In the genomic region with DNA sequence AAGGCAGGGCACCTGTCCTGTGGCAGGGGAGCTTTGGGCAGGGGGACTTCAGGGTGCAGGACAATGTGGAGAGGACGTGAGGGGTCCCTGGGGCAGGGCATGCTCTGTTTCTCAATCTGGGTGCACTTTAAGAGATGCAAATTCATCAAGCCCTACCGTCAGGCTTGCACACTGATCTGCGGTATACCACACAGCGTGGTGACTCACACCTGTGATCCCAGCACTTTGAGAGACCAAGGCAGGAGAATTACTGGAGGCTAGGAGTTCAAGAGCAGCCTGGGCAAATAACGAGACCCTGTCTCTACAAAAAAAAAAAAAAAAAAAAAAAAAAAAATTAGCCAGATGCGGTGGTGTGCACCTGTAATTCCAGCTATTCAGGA, we compare ENCODE assay signal across 24 cellular contexts. TPM values are rescaled to one million over a fixed set of nuclear protein-coding genes. Genes with fewer than 3 reads are reported as not detected.
A peak's percentile ranks its signal among the peaks of the same experiment; 100 is the strongest.
DNase-seq lines count a peak whose midpoint lies in the region; ATAC-seq, FAIRE-seq and TF ChIP-seq lines count a peak whose summit lies in the region.
"Had no signal": no experiment of that assay in that cellular context is flagged by ENCODE, and none has a peak within 500 bp of the region (broad histone marks: within the 10 kb centered on the region; RNA-seq: fewer than 3 reads in every experiment).

No MANE protein-coding gene starts in this region.

- H3K4me2 ChIP-seq in hepatocyte, result no peak overlapping the region

- H3K9me3 Mint-ChIP-seq in activated naive CD4-positive, alpha-beta T cell treated with anti-CD3 and anti-CD28 coated beads, Interleukin-2, amount 10 ng/mL, durations not matched to agents 7 days and 5 days, result peaks cover 22% of the 10 kb centered on the region
- H3K9me3 Mint-ChIP-seq in activated naive CD4-positive, alpha-beta T cell treated with anti-CD3 and anti-CD28 coated beads for 36 hours, result peaks cover 14% of the 10 kb centered on the region
- H3K9me3 Mint-ChIP-seq in activated T-helper 17 cell treated with anti-CD3 and anti-CD28 coated beads, Interleukin-2, amount 50 U/mL, for 72 hours, result no peaks in the 10 kb centered on the region

- no peak for FAIRE-seq in RCC 7860 (lab: Jason Lieb, UNC)
- FAIRE-seq: A204.1, H54 had no signal

- peaks cover 6% of the 10 kb centered on the region for H3K4me1 Mint-ChIP-seq in activated naive CD4-positive, alpha-beta T cell treated with anti-CD3 and anti-CD28 coated beads, Interleukin-2, amount 10 ng/mL, durations not matched to agents 7 days and 5 days
- H3K4me1 Mint-ChIP-seq in activated naive CD4-positive, alpha-beta T cell treated with anti-CD3 and anti-CD28 coated beads for 36 hours (ENCODE audit: low read depth), result peaks cover 21% of the 10 kb centered on the region
- peaks cover 19% of the 10 kb centered on the region for H3K4me1 Mint-ChIP-seq in activated T-helper 17 cell treated with anti-CD3 and anti-CD28 coated beads, Interleukin-2, amount 50 U/mL, for 72 hours
- H3K4me1 Mint-ChIP-seq: B cell, CD14-positive monocyte, IgD-negative memory B cell had no signal

- CTCF ChIA-PET in activated naive CD4-positive, alpha-beta T cell treated with anti-CD3 and anti-CD28 coated beads, Interleukin-2, amount 10 ng/mL, durations not matched to agents 7 days and 5 days (lab: Charles Lee), result no interaction called here
- CTCF ChIA-PET in activated naive CD4-positive, alpha-beta T cell treated with anti-CD3 and anti-CD28 coated beads for 36 hours (lab: Charles Lee), result interaction anchor here (0.9 kb wide), 1 partner anchor 9 kb away, joined by 3 read pairs; no protein-coding TSS in a partner anchor

- TF ChIP-seq CTCF in hepatocyte (IDR thresholded peaks at IDR 0.05; ENCODE audit: poor library complexity), result no peak

- ATAC-seq in activated T-helper 17 cell treated with anti-CD3 and anti-CD28 coated beads, Interleukin-2, amount 50 U/mL, for 72 hours (replicated peaks), result no peak

- H3K79me2 ChIP-seq in hepatocyte, result no peaks in the 10 kb centered on the region

- H3K27me3 Mint-ChIP-seq in activated naive CD4-positive, alpha-beta T cell treated with anti-CD3 and anti-CD28 coated beads, Interleukin-2, amount 10 ng/mL, durations not matched to agents 7 days and 5 days, result peaks cover 48% of the 10 kb centered on the region
- peaks cover 9% of the 10 kb centered on the region for H3K27me3 Mint-ChIP-seq in activated naive CD4-positive, alpha-beta T cell treated with anti-CD3 and anti-CD28 coated beads for 36 hours (ENCODE audit: low read depth)
- H3K27me3 Mint-ChIP-seq in activated T-helper 17 cell treated with anti-CD3 and anti-CD28 coated beads, Interleukin-2, amount 50 U/mL, for 72 hours, result peaks cover 3% of the 10 kb centered on the region

- no peak for DNase-seq in activated naive CD4-positive, alpha-beta T cell treated with anti-CD3 and anti-CD28 coated beads, Interleukin-2, amount 10 ng/mL, durations not matched to agents 7 days and 5 days
- no peak for DNase-seq in activated naive CD4-positive, alpha-beta T cell treated with anti-CD3 and anti-CD28 coated beads for 36 hours
- DNase-seq in HT1080 (ENCODE audit: low read depth) (peak; percentile 69), RCC 7860 (ENCODE audit: low spot score) (peak; percentile 38), islet precursor cell (peak; percentile 45), HuH-7 (ENCODE audit: low spot score) (no peak), hepatocyte (ENCODE audit: low spot score) (no peak)
- DNase-seq: GF-D8, Karpas-422, MG63, NCI-H1092 treated with DMSO at 0.1 percent for 48 hours, NCI-H146, NCI-H2029, NCI-H2171, NCI-H345, NCI-H524 treated with DMSO at 0.1 percent for 48 hours, NCI-H82 had no signal

- H3K4me3 Mint-ChIP-seq in activated naive CD4-positive, alpha-beta T cell treated with anti-CD3 and anti-CD28 coated beads, Interleukin-2, amount 10 ng/mL, durations not matched to agents 7 days and 5 days, result no peak overlapping the region
- H3K4me3 Mint-ChIP-seq in activated naive CD4-positive, alpha-beta T cell treated with anti-CD3 and anti-CD28 coated beads for 36 hours, result no peak overlapping the region
- no peak overlapping the region for H3K4me3 Mint-ChIP-seq in activated T-helper 17 cell treated with anti-CD3 and anti-CD28 coated beads, Interleukin-2, amount 50 U/mL, for 72 hours
- H3K4me3 Mint-ChIP-seq: B cell, CD14-positive monocyte had no signal

- H3K4me3 ChIP-seq in hepatocyte, result no peak overlapping the region
- H3K4me3 ChIP-seq: MG63, Peyer's patch had no signal

- no peak overlapping the region for H3K27ac ChIP-seq in hepatocyte
- H3K27ac ChIP-seq: Peyer's patch had no signal

- intact Hi-C loops in activated naive CD4-positive, alpha-beta T cell treated with anti-CD3 and anti-CD28 coated beads for 36 hours (cut with micrococcal nuclease), result no loop called here

- H2AFZ ChIP-seq in hepatocyte, result no peak overlapping the region

- H3K27me3 ChIP-seq in hepatocyte, result no peaks in the 10 kb centered on the region
- H3K27me3 ChIP-seq: MG63, Peyer's patch had no signal

- no peaks in the 10 kb centered on the region for H3K9me2 ChIP-seq in hepatocyte (replicated peaks; ENCODE audit: insufficient read depth)

- H3K36me3 Mint-ChIP-seq in activated naive CD4-positive, alpha-beta T cell treated with anti-CD3 and anti-CD28 coated beads, Interleukin-2, amount 10 ng/mL, durations not matched to agents 7 days and 5 days, result no peaks in the 10 kb centered on the region
- no peaks in the 10 kb centered on the region for H3K36me3 Mint-ChIP-seq in activated naive CD4-positive, alpha-beta T cell treated with anti-CD3 and anti-CD28 coated beads for 36 hours (ENCODE audit: low read depth)
- H3K36me3 Mint-ChIP-seq in activated T-helper 17 cell treated with anti-CD3 and anti-CD28 coated beads, Interleukin-2, amount 50 U/mL, for 72 hours (ENCODE audit: low read depth), result no peaks in the 10 kb centered on the region
- H3K36me3 Mint-ChIP-seq: CD14-positive monocyte had no signal

- no peaks in the 10 kb centered on the region for H3K9me3 ChIP-seq in hepatocyte (ENCODE audit: low read depth)

- 95% methylated on average over 5 of the region's 6 CpGs for WGBS in hepatocyte (ENCODE audit: low lambda C conversion rate, missing lambda C conversion rate)

- no peaks in the 10 kb centered on the region for H3K36me3 ChIP-seq in hepatocyte (replicated peaks; ENCODE audit: insufficient read depth, low read depth)
- H3K36me3 ChIP-seq: MG63, Peyer's patch had no signal

- no peaks in the 10 kb centered on the region for H4K20me1 ChIP-seq in hepatocyte (ENCODE audit: insufficient read depth, poor library complexity, severe bottlenecking)

- peaks cover 3% of the 10 kb centered on the region for H3K4me1 ChIP-seq in hepatocyte (ENCODE audit: insufficient read depth)
- H3K4me1 ChIP-seq: Peyer's patch had no signal

- H3K27ac Mint-ChIP-seq in activated naive CD4-positive, alpha-beta T cell treated with anti-CD3 and anti-CD28 coated beads, Interleukin-2, amount 10 ng/mL, durations not matched to agents 7 days and 5 days, result peak overlapping the region; percentile 38
- H3K27ac Mint-ChIP-seq in activated naive CD4-positive, alpha-beta T cell treated with anti-CD3 and anti-CD28 coated beads for 36 hours, result no peak overlapping the region
- no peak overlapping the region for H3K27ac Mint-ChIP-seq in activated T-helper 17 cell treated with anti-CD3 and anti-CD28 coated beads, Interleukin-2, amount 50 U/mL, for 72 hours
- H3K27ac Mint-ChIP-seq: B cell, CD14-positive monocyte, IgD-negative memory B cell had no signal

RNA-seq across cellular contexts. Expression of a gene that starts 10.2 kb away (rescaled TPM):
- 1 to 10 TPM; 1.2 to 1.5 TPM for total RNA-seq in activated naive CD4-positive, alpha-beta T cell treated with anti-CD3 and anti-CD28 coated beads for 36 hours
- 49.0 and 54.4 TPM in 2 replicates for total RNA-seq in HT1080 (2014; rRNA removed; shearing (Covaris generic))
- polyA plus RNA-seq in HT1080 (2015; cell fraction: cytosol; rRNA removed), result 126 and 143 TPM in 2 replicates
- polyA plus RNA-seq in HT1080 (2015; cell fraction: nucleus; rRNA removed), result 201 and 215 TPM in 2 replicates
- 1 to 10 TPM; 4.0 to 4.6 TPM for total RNA-seq in activated T-helper 17 cell treated with anti-CD3 and anti-CD28 coated beads, Interleukin-2, amount 50 U/mL, for 72 hours
- 57.8 and 71.4 TPM in 2 replicates for total RNA-seq in hepatocyte
- polyA plus RNA-seq in hepatocyte, result 141 and 142 TPM in 2 replicates
- polyA plus RNA-seq: CD14-positive monocyte had no signal

Comparison
In these comparisons a context has a peak if more than half of its experiments do, and no peak if none do; other contexts are left out.
1. DNase-seq: peak in HT1080 (single experiment), RCC 7860 (single experiment) and islet precursor cell (single experiment); none in activated naive CD4-positive, alpha-beta T cell treated with anti-CD3 and anti-CD28 coated beads, Interleukin-2, amount 10 ng/mL, durations not matched to agents 7 days and 5 days (single experiment), activated naive CD4-positive, alpha-beta T cell treated with anti-CD3 and anti-CD28 coated beads for 36 hours (single experiment), HuH-7 (single experiment) and hepatocyte (single experiment).